ENCODE assay signal across 29 cellular contexts in genomic region chr5:33538201-33538600, GRCh38.
"Had no signal": no experiment of that assay in that cellular context is flagged by ENCODE, and none has a peak within 500 bp of the region (broad histone marks: within the 10 kb centered on the region; RNA-seq: fewer than 3 reads in every experiment).

No MANE protein-coding gene starts in this region.

- H3K4me3 ChIP-seq: neural progenitor cell, ovary, psoas muscle, right lobe of liver, sigmoid colon, stomach, thoracic aorta, thyroid gland, tibial nerve, upper lobe of left lung, vagina had no signal

- H3K9me3 ChIP-seq: ovary, psoas muscle, right lobe of liver, sigmoid colon, stomach, thoracic aorta, thyroid gland, tibial nerve, upper lobe of left lung, vagina had no signal

- H3K27me3 ChIP-seq: neural progenitor cell, ovary, right lobe of liver, sigmoid colon, stomach, thyroid gland, tibial nerve, upper lobe of left lung, vagina had no signal

- H3K4me3 Mint-ChIP-seq: naive B cell; naive thymus-derived CD8-positive, alpha-beta T cell; natural killer cell treated with Interleukin-12 subunit alpha and Interleukin-12 subunit beta and Interleukin-15 and Interleukin-18, amount 100 ng/mL, for 72 hours; nephron progenitor cell; neural progenitor cell; stimulated activated effector memory CD8-positive, alpha-beta T cell treated with anti-CD3 and anti-CD28 coated beads, Interleukin-12 subunit alpha, Interleukin-12 subunit beta, amount 100 ng/mL, for 72 hours; stimulated activated naive B cell treated with anti-CD40 and anti-IgM and Interleukin-4, amounts not matched to agents 10 μg/mL and 1 μg/mL and 100 μg/mL, for 72 hours had no signal

- DNase-seq: naive B cell; naive thymus-derived CD8-positive, alpha-beta T cell; nephron progenitor cell; occipital lobe; ovary; posterior cingulate gyrus; psoas muscle; right cardiac atrium; right lobe of liver; sigmoid colon; small intestine; stimulated activated CD4-positive, alpha-beta T cell treated with anti-CD3 and anti-CD28 coated beads, Interleukin-15, amount 100 ng/mL, for 24 hours; stimulated activated CD4-positive, alpha-beta T cell treated with anti-CD3 and anti-CD28 coated beads, Interleukin-2, amount 100 ng/mL, for 24 hours; stimulated activated CD4-positive, alpha-beta T cell treated with anti-CD3 and anti-CD28 coated beads, Interleukin-2, amount 100 ng/mL, for 48 hours; stimulated activated CD4-positive, alpha-beta T cell treated with anti-CD3 and anti-CD28 coated beads, Interleukin-4, amount 100 ng/mL, for 24 hours; stimulated activated naive B cell treated with anti-CD40 and anti-IgM and Interleukin-4, amounts not matched to agents 10 μg/mL and 1 μg/mL and 100 μg/mL, for 72 hours; stimulated activated naive CD4-positive, alpha-beta T cell treated with Interleukin-2 at 50 U/mL for 16 hours; stomach; thyroid gland; trophoblast cell; upper lobe of left lung had no signal

- H3K27ac ChIP-seq: neural progenitor cell, ovary, parathyroid adenoma, psoas muscle, right lobe of liver, sigmoid colon, stomach, thoracic aorta, thyroid gland, tibial nerve, upper lobe of left lung, vagina had no signal

- H3K27ac Mint-ChIP-seq: naive thymus-derived CD8-positive, alpha-beta T cell; natural killer cell treated with Interleukin-12 subunit alpha and Interleukin-12 subunit beta and Interleukin-15 and Interleukin-18, amount 100 ng/mL, for 72 hours; nephron progenitor cell; neural progenitor cell; progenitor cell of endocrine pancreas; stimulated activated effector memory CD8-positive, alpha-beta T cell treated with anti-CD3 and anti-CD28 coated beads, Interleukin-12 subunit alpha, Interleukin-12 subunit beta, amount 100 ng/mL, for 72 hours; stimulated activated naive B cell treated with anti-CD40 and anti-IgM and Interleukin-4, amounts not matched to agents 10 μg/mL and 1 μg/mL and 100 μg/mL, for 72 hours had no signal

- H3K4me1 ChIP-seq: neural progenitor cell, parathyroid adenoma, right lobe of liver, sigmoid colon, thyroid gland, tibial nerve, upper lobe of left lung had no signal

- H3K4me1 Mint-ChIP-seq: naive B cell; stimulated activated effector memory CD8-positive, alpha-beta T cell treated with anti-CD3 and anti-CD28 coated beads, Interleukin-12 subunit alpha, Interleukin-12 subunit beta, amount 100 ng/mL, for 72 hours; stimulated activated naive B cell treated with anti-CD40 and anti-IgM and Interleukin-4, amounts not matched to agents 10 μg/mL and 1 μg/mL and 100 μg/mL, for 72 hours had no signal

- H3K36me3 ChIP-seq: neural progenitor cell, ovary, right lobe of liver, sigmoid colon, stomach, thoracic aorta, thyroid gland, tibial nerve, vagina had no signal

- H3K27me3 Mint-ChIP-seq: progenitor cell of endocrine pancreas had no signal

- ATAC-seq: naive thymus-derived CD8-positive, alpha-beta T cell; natural killer cell treated with Interleukin-12 subunit alpha and Interleukin-12 subunit beta and Interleukin-15 and Interleukin-18, amount 100 ng/mL, for 72 hours; psoas muscle; right cardiac atrium; right lobe of liver; stimulated activated effector memory CD8-positive, alpha-beta T cell treated with anti-CD3 and anti-CD28 coated beads, Interleukin-12 subunit alpha, Interleukin-12 subunit beta, amount 100 ng/mL, for 72 hours; stimulated activated naive B cell treated with anti-CD40 and anti-IgM and Interleukin-4, amounts not matched to agents 10 μg/mL and 1 μg/mL and 100 μg/mL, for 72 hours had no signal
